Comparison of ENCODE assay signal across 9 cellular contexts in the genomic region with DNA sequence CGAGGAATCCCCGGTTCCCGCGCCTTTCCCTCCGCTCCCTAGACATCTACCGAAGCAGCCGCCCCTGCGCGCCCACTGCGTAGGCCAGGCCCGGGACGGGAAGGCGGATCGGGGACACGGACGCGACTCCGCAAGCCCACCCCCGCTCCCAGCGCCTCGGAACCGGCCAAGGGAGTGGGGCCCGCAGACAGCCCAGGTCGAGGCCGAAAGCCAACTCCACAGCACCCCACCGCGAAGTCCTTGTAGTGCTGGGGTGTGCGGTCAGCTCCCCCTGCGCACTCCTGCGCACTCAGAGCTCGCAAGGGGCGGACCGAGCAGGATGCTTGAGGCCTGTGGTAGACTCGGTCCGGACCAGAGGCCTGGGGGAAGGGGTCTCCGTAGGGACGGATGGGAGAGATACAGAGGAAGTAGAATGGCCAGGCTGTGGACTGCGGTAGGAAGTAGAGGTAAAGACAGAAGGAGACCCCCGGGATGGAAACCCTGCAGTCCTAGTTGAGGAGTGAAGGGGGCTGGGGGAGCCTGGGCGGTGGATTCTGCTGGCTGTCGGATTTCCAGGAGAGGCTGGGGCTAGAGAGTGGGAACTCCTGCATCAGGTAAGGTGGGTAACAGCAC. TPM values are rescaled to one million over a fixed set of nuclear protein-coding genes. Genes with fewer than 3 reads are reported as not detected.
DNase-seq lines count a peak whose midpoint lies in the region; ATAC-seq, FAIRE-seq and TF ChIP-seq lines count a peak whose summit lies in the region.
"Had no signal": no experiment of that assay in that cellular context is flagged by ENCODE, and none has a peak within 500 bp of the region (broad histone marks: within the 10 kb centered on the region; RNA-seq: fewer than 3 reads in every experiment).

No MANE protein-coding gene starts in this region.

- TF ChIP-seq POLR2A in HepG2 (IDR thresholded peaks at IDR 0.05; ENCODE audit: insufficient read depth in 1 of 2, low read depth in 2 of 2, low read length in 2 of 2) = no peak

- FAIRE-seq in HepG2 (lab: Jason Lieb, UNC) = no peak

- H3K9ac ChIP-seq in HepG2 (ENCODE audit: insufficient read depth, low read depth, low read length) = peak overlapping the region; percentile 48; the same call in 1 of the 2 replicates

- no peak overlapping the region for H3K27ac Mint-ChIP-seq in stimulated activated memory B cell treated with anti-CD40 and anti-IgM and Interleukin-4, amounts not matched to agents 10 μg/mL and 1 μg/mL and 100 μg/mL, for 72 hours

- in situ Hi-C loops in HepG2 (cut with HindIII; ENCODE audit: extremely low pct_ligation_motif_present, low pct_unique_long_range_greater_than_20kb) = no loop called here

- peaks cover 0 to 3% of the 10 kb centered on the region in 2 experiments; a peak in 2 of 5 replicates for H3K36me3 ChIP-seq in HepG2 (replicated peaks in 1 of 2; ENCODE audit: control insufficient read depth in 1 of 2, insufficient read depth in 2 of 2, low read length in 2 of 2)

- 54% methylated on average over 26 of the region's 41 CpGs for WGBS in HepG2 (ENCODE audit: low lambda C conversion rate)

- H3K27me3 ChIP-seq in HepG2 (ENCODE audit: control insufficient read depth in 1 of 2, insufficient read depth in 2 of 2, low read length in 2 of 2) = no peaks in the 10 kb centered on the region

- POLR2A ChIA-PET in HepG2 (lab: Yijun Ruan, JAX) = no interaction called here

- TF ChIP-seq CTCF in HFF-Myc (IDR thresholded peaks at IDR 0.05; ENCODE audit: low read depth, low read length, missing control alignments) = no peak
- TF ChIP-seq CTCF in coronary artery (IDR thresholded peaks at IDR 0.05) = no peak
- TF ChIP-seq CTCF in HepG2 (CRISPR knock-in tag; IDR thresholded peaks at IDR 0.05) = no peak

- H4K20me1 ChIP-seq in HepG2 (ENCODE audit: insufficient read depth, low read length) = peaks cover 15% of the 10 kb centered on the region

- no peak for DNase-seq in HFF-Myc (ENCODE audit: extremely low read depth, low read depth)
- no peak for DNase-seq in coronary artery (ENCODE audit: low spot score)
- no peak for DNase-seq in HepG2 (ENCODE audit: low spot score)
- DNase-seq in NCI-H187 (lab: John Stamatoyannopoulos, UW) = no peak
- DNase-seq in activated gamma-delta T cell treated with Interleukin-2 at 50 U/mL for 16 hours = no peak
- DNase-seq: activated CD4-positive, alpha-beta T cell treated with anti-CD3 and anti-CD28 coated beads, Interleukin-2, amount 50 U/mL, for 48 hours had no signal

- peaks cover 50% of the 10 kb centered on the region for H3K27me3 Mint-ChIP-seq in stimulated activated memory B cell treated with anti-CD40 and anti-IgM and Interleukin-4, amounts not matched to agents 10 μg/mL and 1 μg/mL and 100 μg/mL, for 72 hours

- CTCF ChIA-PET in HepG2 (lab: Yijun Ruan, JAX; ENCODE audit: low intra/inter-chr PET ratio, low total read pairs) = no interaction called here

- BruUV-seq in HepG2 (replicated peaks; lab: Mats Ljungman, UMichigan) = TSS peak; percentile 50

- H3K27ac ChIP-seq in coronary artery = peak overlapping the region; percentile 91 to 98
- no peak overlapping the region for H3K27ac ChIP-seq in HepG2 (ENCODE audit: extremely low read length, insufficient read depth, low read length)

- H3K4me3 ChIP-seq in HFF-Myc (replicated peaks; ENCODE audit: low read depth, low read length) = peak overlapping the region; percentile 47
- H3K4me3 ChIP-seq in coronary artery = peak overlapping the region; percentile 89
- H3K4me3 ChIP-seq in HepG2 (replicated peaks in 1 of 3; ENCODE audit: insufficient read depth in 1 of 3, low read depth in 2 of 3, low read length in 3 of 3) = peak overlapping the region; percentile 51 to 91 (median 87); a peak in 5 of 6 replicates

- no peak overlapping the region for H2AFZ ChIP-seq in HepG2 (ENCODE audit: low read length)

- H3K9me3 Mint-ChIP-seq in stimulated activated memory B cell treated with anti-CD40 and anti-IgM and Interleukin-4, amounts not matched to agents 10 μg/mL and 1 μg/mL and 100 μg/mL, for 72 hours = no peaks in the 10 kb centered on the region

- H3K36me3 Mint-ChIP-seq in stimulated activated memory B cell treated with anti-CD40 and anti-IgM and Interleukin-4, amounts not matched to agents 10 μg/mL and 1 μg/mL and 100 μg/mL, for 72 hours = peaks cover 11% of the 10 kb centered on the region

- intact Hi-C loops in HepG2 (cut with micrococcal nuclease; ENCODE audit: unreplicated experiment) = no loop called here

- TF ChIP-seq EP300 in HepG2 (IDR thresholded peaks at IDR 0.05; ENCODE audit: low read depth in 2 of 2, low read length in 2 of 2) = no peak
- TF ChIP-seq EP300 in HepG2 (CRISPR knock-in tag; IDR thresholded peaks at IDR 0.05; ENCODE audit: borderline replicate concordance) = no peak

- H3K4me3 Mint-ChIP-seq in stimulated activated memory B cell treated with anti-CD40 and anti-IgM and Interleukin-4, amounts not matched to agents 10 μg/mL and 1 μg/mL and 100 μg/mL, for 72 hours = peak overlapping the region; percentile 9

- H3K9me3 ChIP-seq in HepG2 (ENCODE audit: low read length) = no peaks in the 10 kb centered on the region

- H3K4me1 Mint-ChIP-seq in stimulated activated memory B cell treated with anti-CD40 and anti-IgM and Interleukin-4, amounts not matched to agents 10 μg/mL and 1 μg/mL and 100 μg/mL, for 72 hours = peaks cover 16% of the 10 kb centered on the region

- peaks cover 16% of the 10 kb centered on the region for H3K79me2 ChIP-seq in HepG2 (ENCODE audit: insufficient read depth, low read length)

- H3K4me2 ChIP-seq in HepG2 (ENCODE audit: low read depth, low read length) = peak overlapping the region; percentile 100

- no peak for TF ChIP-seq RAD21 in HepG2 (CRISPR knock-in tag; IDR thresholded peaks at IDR 0.05)

- peaks cover 50% of the 10 kb centered on the region for H3K4me1 ChIP-seq in HepG2 (ENCODE audit: insufficient read depth, low read length)

- ATAC-seq in HepG2 (no peak), HG03139 (IDR thresholded peaks at IDR 0.05; ENCODE audit: unreplicated experiment) (no peak), GM19397 (IDR thresholded peaks at IDR 0.05; ENCODE audit: unreplicated experiment) (no peak)
- ATAC-seq in stimulated activated memory B cell treated with anti-CD40 and anti-IgM and Interleukin-4, amounts not matched to agents 10 μg/mL and 1 μg/mL and 100 μg/mL, for 72 hours = no peak

RNA-seq across cellular contexts. Expression of gene SCARF2, which starts 0.5 kb away (rescaled TPM):
- total RNA-seq in HepG2 (2016; rRNA removed; fragmentation: Illumina TruSeq; extraction: Trizol) = 1.4 and 3.3 TPM in 2 replicates
- 0.91 and 1.2 TPM in 2 replicates for total RNA-seq in HepG2 (2016; cell fraction: cytosol; rRNA removed; fragmentation: Illumina TruSeq; extraction: Trizol; ENCODE audit: low read depth)
- total RNA-seq in HepG2 (2016; cell fraction: insoluble cytoplasmic fraction; rRNA removed; fragmentation: Illumina TruSeq; extraction: Trizol) = 1.2 and 3.8 TPM in 2 replicates
- total RNA-seq in HepG2 (2016; cell fraction: membrane; rRNA removed; fragmentation: Illumina TruSeq; extraction: Trizol) = 3.2 and 3.6 TPM in 2 replicates
- 3.9 and 5.7 TPM in 2 replicates for total RNA-seq in HepG2 (2016; cell fraction: nucleus; rRNA removed; fragmentation: Illumina TruSeq; extraction: Trizol)
- 6.2 and 6.9 TPM in 2 replicates for polyA plus RNA-seq in HepG2 (2011; rRNA removed)
- polyA plus RNA-seq in HepG2 (2011; cell fraction: cytosol; rRNA removed) = 3.9 and 8.3 TPM in 2 replicates
- 27.6 and 34.9 TPM in 2 replicates for polyA plus RNA-seq in HepG2 (2011; cell fraction: nucleus; rRNA removed)
- 3.1 and 5.3 TPM in 2 replicates for polyA plus RNA-seq in HepG2 (2012)
- 1.2 and 1.4 TPM in 2 replicates for polyA plus RNA-seq in HepG2 (2016; cell fraction: cytosol; fragmentation: Illumina TruSeq; extraction: Trizol; ENCODE audit: low read depth)
- 1.7 and 2.6 TPM in 2 replicates for polyA plus RNA-seq in HepG2 (2016; cell fraction: insoluble cytoplasmic fraction; fragmentation: Illumina TruSeq; extraction: Trizol; ENCODE audit: low read depth)
- 2.8 and 3.9 TPM in 2 replicates for polyA plus RNA-seq in HepG2 (2016; cell fraction: membrane; fragmentation: Illumina TruSeq; extraction: Trizol; ENCODE audit: low read depth)
- 11.7 and 16.2 TPM in 2 replicates for polyA plus RNA-seq in HepG2 (2016; cell fraction: nucleus; fragmentation: Illumina TruSeq; extraction: Trizol; ENCODE audit: insufficient read depth, low read depth)
- polyA minus RNA-seq in HepG2 (2011; rRNA and poly(A)+ RNA removed; ENCODE audit: low replicate concordance) = 0.14 and 12.4 TPM in 2 replicates
- 6.0 and 7.1 TPM in 2 replicates for polyA minus RNA-seq in HepG2 (2011; cell fraction: cytosol; rRNA and poly(A)+ RNA removed)
- polyA minus RNA-seq in HepG2 (2011; cell fraction: nucleus; rRNA and poly(A)+ RNA removed) = 3.1 and 4.7 TPM in 2 replicates

RNA-seq across cellular contexts. Expression of gene ZNF74, which starts 44.2 kb away (rescaled TPM):
- total RNA-seq in HepG2 (2016; rRNA removed; fragmentation: Illumina TruSeq; extraction: Trizol) = 7.4 and 9.1 TPM in 2 replicates
- 2.3 and 2.6 TPM in 2 replicates for total RNA-seq in HepG2 (2016; cell fraction: cytosol; rRNA removed; fragmentation: Illumina TruSeq; extraction: Trizol; ENCODE audit: low read depth)
- 7.5 and 8.7 TPM in 2 replicates for total RNA-seq in HepG2 (2016; cell fraction: insoluble cytoplasmic fraction; rRNA removed; fragmentation: Illumina TruSeq; extraction: Trizol)
- 6.5 and 7.6 TPM in 2 replicates for total RNA-seq in HepG2 (2016; cell fraction: membrane; rRNA removed; fragmentation: Illumina TruSeq; extraction: Trizol)
- total RNA-seq in HepG2 (2016; cell fraction: nucleus; rRNA removed; fragmentation: Illumina TruSeq; extraction: Trizol) = 5.6 and 6.4 TPM in 2 replicates
- polyA plus RNA-seq in HepG2 (2011; rRNA removed) = 6.3 and 8.0 TPM in 2 replicates
- polyA plus RNA-seq in HepG2 (2011; cell fraction: cytosol; rRNA removed) = 6.8 and 8.8 TPM in 2 replicates
- polyA plus RNA-seq in HepG2 (2011; cell fraction: nucleus; rRNA removed) = 11.9 and 12.4 TPM in 2 replicates
- polyA plus RNA-seq in HepG2 (2012) = 4.3 and 6.4 TPM in 2 replicates
- 0.99 and 1.6 TPM in 2 replicates for polyA plus RNA-seq in HepG2 (2016; cell fraction: cytosol; fragmentation: Illumina TruSeq; extraction: Trizol; ENCODE audit: low read depth)
- polyA plus RNA-seq in HepG2 (2016; cell fraction: insoluble cytoplasmic fraction; fragmentation: Illumina TruSeq; extraction: Trizol; ENCODE audit: low read depth) = 7.3 and 8.1 TPM in 2 replicates
- polyA plus RNA-seq in HepG2 (2016; cell fraction: membrane; fragmentation: Illumina TruSeq; extraction: Trizol; ENCODE audit: low read depth) = 3.6 and 4.5 TPM in 2 replicates
- polyA plus RNA-seq in HepG2 (2016; cell fraction: nucleus; fragmentation: Illumina TruSeq; extraction: Trizol; ENCODE audit: insufficient read depth, low read depth) = 13.8 and 14.4 TPM in 2 replicates
- 6.5 and 20.0 TPM in 2 replicates for polyA minus RNA-seq in HepG2 (2011; rRNA and poly(A)+ RNA removed; ENCODE audit: low replicate concordance)
- polyA minus RNA-seq in HepG2 (2011; cell fraction: cytosol; rRNA and poly(A)+ RNA removed) = 7.4 and 8.5 TPM in 2 replicates
- polyA minus RNA-seq in HepG2 (2011; cell fraction: nucleus; rRNA and poly(A)+ RNA removed) = 3.9 and 4.2 TPM in 2 replicates

RNA-seq across cellular contexts. Expression of gene KLHL22, which starts 57.4 kb away (rescaled TPM):
- 11.3 and 14.8 TPM in 2 replicates for total RNA-seq in HepG2 (2016; rRNA removed; fragmentation: Illumina TruSeq; extraction: Trizol)
- total RNA-seq in HepG2 (2016; cell fraction: cytosol; rRNA removed; fragmentation: Illumina TruSeq; extraction: Trizol; ENCODE audit: low read depth) = 3.5 and 4.2 TPM in 2 replicates
- total RNA-seq in HepG2 (2016; cell fraction: insoluble cytoplasmic fraction; rRNA removed; fragmentation: Illumina TruSeq; extraction: Trizol) = 9.8 and 17.0 TPM in 2 replicates
- 5.6 and 6.4 TPM in 2 replicates for total RNA-seq in HepG2 (2016; cell fraction: membrane; rRNA removed; fragmentation: Illumina TruSeq; extraction: Trizol)
- total RNA-seq in HepG2 (2016; cell fraction: nucleus; rRNA removed; fragmentation: Illumina TruSeq; extraction: Trizol) = 16.4 and 19.9 TPM in 2 replicates
- 10.9 and 15.8 TPM in 2 replicates for polyA plus RNA-seq in HepG2 (2011; rRNA removed)
- 10.9 and 13.2 TPM in 2 replicates for polyA plus RNA-seq in HepG2 (2011; cell fraction: cytosol; rRNA removed)
- 24.9 and 26.8 TPM in 2 replicates for polyA plus RNA-seq in HepG2 (2011; cell fraction: nucleus; rRNA removed)
- 7.6 and 8.3 TPM in 2 replicates for polyA plus RNA-seq in HepG2 (2012)
- polyA plus RNA-seq in HepG2 (2016; cell fraction: cytosol; fragmentation: Illumina TruSeq; extraction: Trizol; ENCODE audit: low read depth) = 0.76 and 1.1 TPM in 2 replicates
- polyA plus RNA-seq in HepG2 (2016; cell fraction: insoluble cytoplasmic fraction; fragmentation: Illumina TruSeq; extraction: Trizol; ENCODE audit: low read depth) = 7.9 and 10.3 TPM in 2 replicates
- 1.1 and 1.6 TPM in 2 replicates for polyA plus RNA-seq in HepG2 (2016; cell fraction: membrane; fragmentation: Illumina TruSeq; extraction: Trizol; ENCODE audit: low read depth)
- 21.4 and 25.4 TPM in 2 replicates for polyA plus RNA-seq in HepG2 (2016; cell fraction: nucleus; fragmentation: Illumina TruSeq; extraction: Trizol; ENCODE audit: insufficient read depth, low read depth)
- 12.1 and 32.8 TPM in 2 replicates for polyA minus RNA-seq in HepG2 (2011; rRNA and poly(A)+ RNA removed; ENCODE audit: low replicate concordance)
- 6.0 and 10.6 TPM in 2 replicates for polyA minus RNA-seq in HepG2 (2011; cell fraction: cytosol; rRNA and poly(A)+ RNA removed)
- 17.1 and 18.6 TPM in 2 replicates for polyA minus RNA-seq in HepG2 (2011; cell fraction: nucleus; rRNA and poly(A)+ RNA removed)
